Comparison of ENCODE assay signal across 14 cellular contexts in the genomic region with DNA sequence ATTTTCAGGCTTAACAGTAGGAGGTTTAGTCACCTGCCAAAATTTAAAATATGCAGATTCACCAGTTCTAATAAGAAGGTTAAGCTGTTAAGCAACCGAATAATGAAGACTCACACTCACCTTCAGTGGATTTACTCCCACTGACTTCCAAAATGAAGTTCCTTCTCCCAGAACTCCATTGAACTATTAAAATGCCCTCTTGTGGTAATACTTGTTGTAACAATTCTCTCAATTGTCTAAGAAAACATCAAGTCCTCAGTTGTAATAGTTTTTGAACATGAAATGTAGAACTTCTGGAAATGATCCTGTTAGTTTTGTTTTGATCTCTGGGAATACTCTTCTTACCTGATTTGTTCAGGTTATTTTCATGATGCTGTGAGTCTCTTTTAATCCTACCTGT.
DNase-seq lines count a peak whose midpoint lies in the region; ATAC-seq and TF ChIP-seq lines count a peak whose summit lies in the region.
"Had no signal": no experiment of that assay in that cellular context is flagged by ENCODE, and none has a peak within 500 bp of the region (broad histone marks: within the 10 kb centered on the region; RNA-seq: fewer than 3 reads in every experiment).

No MANE protein-coding gene starts in this region.

- peaks cover 19% of the 10 kb centered on the region for H3K4me1 Mint-ChIP-seq in WTC11
- H3K4me1 Mint-ChIP-seq in osteocyte (ENCODE audit: unreplicated experiment) = no peaks in the 10 kb centered on the region
- H3K4me1 Mint-ChIP-seq in effector memory CD8-positive, alpha-beta T cell (ENCODE audit: low read depth in 2 of 2) = no peaks in the 10 kb centered on the region
- H3K4me1 Mint-ChIP-seq: activated naive CD4-positive, alpha-beta T cell treated with anti-CD3 and anti-CD28 coated beads, Interleukin-2, amount 50 U/mL, for 24 hours had no signal

- no peak overlapping the region for H3K27ac Mint-ChIP-seq in WTC11
- H3K27ac Mint-ChIP-seq in osteocyte (ENCODE audit: unreplicated experiment) = no peak overlapping the region
- no peak overlapping the region for H3K27ac Mint-ChIP-seq in effector memory CD8-positive, alpha-beta T cell
- H3K27ac Mint-ChIP-seq: activated naive CD4-positive, alpha-beta T cell treated with anti-CD3 and anti-CD28 coated beads, Interleukin-2, amount 50 U/mL, for 24 hours had no signal

- CTCF ChIA-PET in WTC11 (lab: Charles Lee) = interaction anchor here (2.6 kb wide), 1 partner anchor 20 kb away, joined by 11 read pairs; no protein-coding TSS in a partner anchor

- H3K9me3 Mint-ChIP-seq in WTC11 (no peaks in the 10 kb centered on the region), osteocyte (ENCODE audit: unreplicated experiment) (no peaks in the 10 kb centered on the region)
- H3K9me3 Mint-ChIP-seq in effector memory CD8-positive, alpha-beta T cell = peaks cover 4 to 7% of the 10 kb centered on the region in 2 donors

- H3K36me3 Mint-ChIP-seq in WTC11 (no peaks in the 10 kb centered on the region), osteocyte (ENCODE audit: unreplicated experiment) (no peaks in the 10 kb centered on the region)
- H3K36me3 Mint-ChIP-seq in effector memory CD8-positive, alpha-beta T cell (ENCODE audit: insufficient read depth) = no peaks in the 10 kb centered on the region
- H3K36me3 Mint-ChIP-seq: activated naive CD4-positive, alpha-beta T cell treated with anti-CD3 and anti-CD28 coated beads, Interleukin-2, amount 50 U/mL, for 24 hours had no signal

- ATAC-seq in WTC11 (peak; percentile 16; the same call in 1 of the 2 replicates), HG03039 (IDR thresholded peaks at IDR 0.05; ENCODE audit: unreplicated experiment) (no peak), GM21576 (IDR thresholded peaks at IDR 0.05; ENCODE audit: unreplicated experiment) (no peak)
- no peak for ATAC-seq in effector memory CD8-positive, alpha-beta T cell (replicated peaks)

- in situ Hi-C loops in KBM-7 (cut with MboI; ENCODE audit: low pct_unique_long_range_greater_than_20kb, low sequenced_read_pairs) = no loop called here

- H3K27me3 Mint-ChIP-seq in WTC11 (ENCODE audit: low read depth) (no peaks in the 10 kb centered on the region), osteocyte (ENCODE audit: unreplicated experiment) (no peaks in the 10 kb centered on the region)
- H3K27me3 Mint-ChIP-seq in effector memory CD8-positive, alpha-beta T cell = no peaks in the 10 kb centered on the region
- H3K27me3 Mint-ChIP-seq: activated naive CD4-positive, alpha-beta T cell treated with anti-CD3 and anti-CD28 coated beads, Interleukin-2, amount 50 U/mL, for 24 hours had no signal

- no peak overlapping the region for H3K4me3 Mint-ChIP-seq in WTC11
- H3K4me3 Mint-ChIP-seq in osteocyte (ENCODE audit: unreplicated experiment) = no peak overlapping the region
- no peak overlapping the region for H3K4me3 Mint-ChIP-seq in effector memory CD8-positive, alpha-beta T cell
- H3K4me3 Mint-ChIP-seq: activated naive CD4-positive, alpha-beta T cell treated with anti-CD3 and anti-CD28 coated beads, Interleukin-2, amount 50 U/mL, for 24 hours had no signal

- DNase-seq in ELR (ENCODE audit: low read depth) = peak; percentile 1
- DNase-seq in KBM-7 = peak; percentile 2
- DNase-seq in WTC11 (ENCODE audit: low spot score) = no peak
- no peak for DNase-seq in osteocyte (ENCODE audit: extremely low spot score, unreplicated experiment)
- DNase-seq in effector memory CD8-positive, alpha-beta T cell = no peak
- DNase-seq: activated CD4-positive, alpha-beta T cell treated with anti-CD3 and anti-CD28 coated beads, Interleukin-2, amount 50 U/mL, for 1 hour; activated T-cell treated with anti-CD3 and anti-CD28 coated beads, Interleukin-2, amount 50 U/mL, for 1 hour; midbrain; NCI-H1436 treated with DMSO at 0.1 percent for 48 hours; NCI-H446; stimulated activated CD4-positive, alpha-beta T cell treated with anti-CD3 and anti-CD28 coated beads, Interleukin-4, amount 100 ng/mL, for 4 hours had no signal

- TF ChIP-seq CTCF in WTC11 (IDR thresholded peaks at IDR 0.05) = no peak
- peak; percentile 21 for TF ChIP-seq CTCF in osteocyte (IDR thresholded peaks at IDR 0.05)

- POLR2A ChIA-PET in WTC11 (lab: Charles Lee) = no interaction called here

TF ChIP-seq in WTC11, 78 proteins besides CTCF, POLR2A, EP300 and RAD21:
- TF ChIP-seq ELF4 (CRISPR knock-in tag; IDR thresholded peaks at IDR 0.05; ENCODE audit: low read depth) (no peak), ATF1 (CRISPR knock-in tag; IDR thresholded peaks at IDR 0.05) (no peak), MXD4 (CRISPR knock-in tag; IDR thresholded peaks at IDR 0.05; ENCODE audit: borderline replicate concordance) (no peak), NR2C2 (CRISPR knock-in tag; IDR thresholded peaks at IDR 0.05) (no peak), NFYB (CRISPR knock-in tag; conservative IDR thresholded peaks at IDR 0.05; ENCODE audit: low read depth) (no peak), TEAD1 (CRISPR knock-in tag; IDR thresholded peaks at IDR 0.05) (no peak), FOXK1 (CRISPR knock-in tag; IDR thresholded peaks at IDR 0.05) (no peak), ZNF671 (CRISPR knock-in tag; IDR thresholded peaks at IDR 0.05) (no peak)
- TF ChIP-seq, protein P1, sequence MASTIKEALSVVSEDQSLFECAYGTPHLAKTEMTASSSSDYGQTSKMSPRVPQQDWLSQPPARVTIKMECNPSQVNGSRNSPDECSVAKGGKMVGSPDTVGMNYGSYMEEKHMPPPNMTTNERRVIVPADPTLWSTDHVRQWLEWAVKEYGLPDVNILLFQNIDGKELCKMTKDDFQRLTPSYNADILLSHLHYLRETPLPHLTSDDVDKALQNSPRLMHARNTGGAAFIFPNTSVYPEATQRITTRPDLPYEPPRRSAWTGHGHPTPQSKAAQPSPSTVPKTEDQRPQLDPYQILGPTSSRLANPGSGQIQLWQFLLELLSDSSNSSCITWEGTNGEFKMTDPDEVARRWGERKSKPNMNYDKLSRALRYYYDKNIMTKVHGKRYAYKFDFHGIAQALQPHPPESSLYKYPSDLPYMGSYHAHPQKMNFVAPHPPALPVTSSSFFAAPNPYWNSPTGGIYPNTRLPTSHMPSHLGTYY (CRISPR knock-in tag; IDR thresholded peaks at IDR 0.05) = no peak
- TF ChIP-seq, protein P2, sequence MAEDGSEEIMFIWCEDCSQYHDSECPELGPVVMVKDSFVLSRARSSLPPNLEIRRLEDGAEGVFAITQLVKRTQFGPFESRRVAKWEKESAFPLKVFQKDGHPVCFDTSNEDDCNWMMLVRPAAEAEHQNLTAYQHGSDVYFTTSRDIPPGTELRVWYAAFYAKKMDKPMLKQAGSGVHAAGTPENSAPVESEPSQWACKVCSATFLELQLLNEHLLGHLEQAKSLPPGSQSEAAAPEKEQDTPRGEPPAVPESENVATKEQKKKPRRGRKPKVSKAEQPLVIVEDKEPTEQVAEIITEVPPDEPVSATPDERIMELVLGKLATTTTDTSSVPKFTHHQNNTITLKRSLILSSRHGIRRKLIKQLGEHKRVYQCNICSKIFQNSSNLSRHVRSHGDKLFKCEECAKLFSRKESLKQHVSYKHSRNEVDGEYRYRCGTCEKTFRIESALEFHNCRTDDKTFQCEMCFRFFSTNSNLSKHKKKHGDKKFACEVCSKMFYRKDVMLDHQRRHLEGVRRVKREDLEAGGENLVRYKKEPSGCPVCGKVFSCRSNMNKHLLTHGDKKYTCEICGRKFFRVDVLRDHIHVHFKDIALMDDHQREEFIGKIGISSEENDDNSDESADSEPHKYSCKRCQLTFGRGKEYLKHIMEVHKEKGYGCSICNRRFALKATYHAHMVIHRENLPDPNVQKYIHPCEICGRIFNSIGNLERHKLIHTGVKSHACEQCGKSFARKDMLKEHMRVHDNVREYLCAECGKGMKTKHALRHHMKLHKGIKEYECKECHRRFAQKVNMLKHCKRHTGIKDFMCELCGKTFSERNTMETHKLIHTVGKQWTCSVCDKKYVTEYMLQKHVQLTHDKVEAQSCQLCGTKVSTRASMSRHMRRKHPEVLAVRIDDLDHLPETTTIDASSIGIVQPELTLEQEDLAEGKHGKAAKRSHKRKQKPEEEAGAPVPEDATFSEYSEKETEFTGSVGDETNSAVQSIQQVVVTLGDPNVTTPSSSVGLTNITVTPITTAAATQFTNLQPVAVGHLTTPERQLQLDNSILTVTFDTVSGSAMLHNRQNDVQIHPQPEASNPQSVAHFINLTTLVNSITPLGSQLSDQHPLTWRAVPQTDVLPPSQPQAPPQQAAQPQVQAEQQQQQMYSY (CRISPR knock-in tag; IDR thresholded peaks at IDR 0.05) = no peak
- TF ChIP-seq, protein P3, sequence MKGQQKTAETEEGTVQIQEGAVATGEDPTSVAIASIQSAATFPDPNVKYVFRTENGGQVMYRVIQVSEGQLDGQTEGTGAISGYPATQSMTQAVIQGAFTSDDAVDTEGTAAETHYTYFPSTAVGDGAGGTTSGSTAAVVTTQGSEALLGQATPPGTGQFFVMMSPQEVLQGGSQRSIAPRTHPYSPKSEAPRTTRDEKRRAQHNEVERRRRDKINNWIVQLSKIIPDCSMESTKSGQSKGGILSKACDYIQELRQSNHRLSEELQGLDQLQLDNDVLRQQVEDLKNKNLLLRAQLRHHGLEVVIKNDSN (CRISPR knock-in tag; IDR thresholded peaks at IDR 0.05) = no peak
- TF ChIP-seq, protein P4, sequence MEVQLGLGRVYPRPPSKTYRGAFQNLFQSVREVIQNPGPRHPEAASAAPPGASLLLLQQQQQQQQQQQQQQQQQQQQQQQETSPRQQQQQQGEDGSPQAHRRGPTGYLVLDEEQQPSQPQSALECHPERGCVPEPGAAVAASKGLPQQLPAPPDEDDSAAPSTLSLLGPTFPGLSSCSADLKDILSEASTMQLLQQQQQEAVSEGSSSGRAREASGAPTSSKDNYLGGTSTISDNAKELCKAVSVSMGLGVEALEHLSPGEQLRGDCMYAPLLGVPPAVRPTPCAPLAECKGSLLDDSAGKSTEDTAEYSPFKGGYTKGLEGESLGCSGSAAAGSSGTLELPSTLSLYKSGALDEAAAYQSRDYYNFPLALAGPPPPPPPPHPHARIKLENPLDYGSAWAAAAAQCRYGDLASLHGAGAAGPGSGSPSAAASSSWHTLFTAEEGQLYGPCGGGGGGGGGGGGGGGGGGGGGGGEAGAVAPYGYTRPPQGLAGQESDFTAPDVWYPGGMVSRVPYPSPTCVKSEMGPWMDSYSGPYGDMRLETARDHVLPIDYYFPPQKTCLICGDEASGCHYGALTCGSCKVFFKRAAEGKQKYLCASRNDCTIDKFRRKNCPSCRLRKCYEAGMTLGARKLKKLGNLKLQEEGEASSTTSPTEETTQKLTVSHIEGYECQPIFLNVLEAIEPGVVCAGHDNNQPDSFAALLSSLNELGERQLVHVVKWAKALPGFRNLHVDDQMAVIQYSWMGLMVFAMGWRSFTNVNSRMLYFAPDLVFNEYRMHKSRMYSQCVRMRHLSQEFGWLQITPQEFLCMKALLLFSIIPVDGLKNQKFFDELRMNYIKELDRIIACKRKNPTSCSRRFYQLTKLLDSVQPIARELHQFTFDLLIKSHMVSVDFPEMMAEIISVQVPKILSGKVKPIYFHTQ (CRISPR knock-in tag; IDR thresholded peaks at IDR 0.05) = no peak
TF ChIP-seq in WTC11: peak in this region for 0.

Comparison
In these comparisons a context has a peak if more than half of its experiments do, and no peak if none do; other contexts are left out.
1. DNase-seq: peak in ELR (single experiment) and KBM-7 (single experiment); none in WTC11 (single experiment), osteocyte (single experiment) and effector memory CD8-positive, alpha-beta T cell (0 of 3).